8 cellular contexts compared by ENCODE assay signal in genomic region chr5:159094745-159095144, GRCh38. TPM values are rescaled to one million over a fixed set of nuclear protein-coding genes. Genes with fewer than 3 reads are reported as not detected.
DNase-seq lines count a peak whose midpoint lies in the region; ATAC-seq and TF ChIP-seq lines count a peak whose summit lies in the region.

No MANE protein-coding gene starts in this region.

- H3K27me3 Mint-ChIP-seq in WTC11 (ENCODE audit: low read depth): peaks cover 93% of the 10 kb centered on the region

- TF ChIP-seq CTCF in WTC11 (IDR thresholded peaks at IDR 0.05): no peak
- TF ChIP-seq CTCF in epithelial cell of esophagus (IDR thresholded peaks at IDR 0.05; ENCODE audit: insufficient read depth, low read depth, low read length, missing control alignments): no peak

- ATAC-seq in WTC11 (0 out of 2 replicates have a peak, but pooled peaks have one; percentile 4), GM21381 (IDR thresholded peaks at IDR 0.05; ENCODE audit: unreplicated experiment) (no peak), HG02840 (IDR thresholded peaks at IDR 0.05; ENCODE audit: low FRiP score, unreplicated experiment) (no peak)

- peaks cover 56% of the 10 kb centered on the region for H3K4me1 Mint-ChIP-seq in WTC11

- DNase-seq in DMS53 (lab: John Stamatoyannopoulos, UW) (peak; percentile 40), DMS53 treated with DMSO at 0.1 percent for 48 hours (lab: John Stamatoyannopoulos, UW; ENCODE audit: unreplicated experiment) (no peak), NCI-H128 (lab: John Stamatoyannopoulos, UW; ENCODE audit: unreplicated experiment) (peak; percentile 81), WTC11 (ENCODE audit: low spot score) (peak; percentile 17), epithelial cell of esophagus (ENCODE audit: low read depth) (peak; percentile 73), renal cortical epithelial cell (ENCODE audit: low read depth) (peak; percentile 55)

- H3K9me3 Mint-ChIP-seq in WTC11: no peaks in the 10 kb centered on the region

- POLR2A ChIA-PET in WTC11 (lab: Charles Lee): no interaction called here

- no peak overlapping the region for H3K27ac Mint-ChIP-seq in WTC11

- H3K36me3 Mint-ChIP-seq in WTC11: no peaks in the 10 kb centered on the region

- no peak overlapping the region for H3K4me3 ChIP-seq in epithelial cell of esophagus (ENCODE audit: low read length)

- peak overlapping the region; percentile 88 for H3K4me3 Mint-ChIP-seq in WTC11

- CTCF ChIA-PET in WTC11 (lab: Charles Lee): interaction anchor here (0.6 to 1.8 kb wide), 3 partner anchors 10 to 148 kb away, joined by 3 to 6 read pairs (median 6); no protein-coding TSS in a partner anchor

TF ChIP-seq in WTC11, 78 proteins besides CTCF, POLR2A, EP300 and RAD21:
- TF ChIP-seq ZNF396 (CRISPR knock-in tag; IDR thresholded peaks at IDR 0.05; ENCODE audit: borderline replicate concordance) (no peak), NFYB (CRISPR knock-in tag; conservative IDR thresholded peaks at IDR 0.05; ENCODE audit: low read depth) (no peak), RORB (CRISPR knock-in tag; IDR thresholded peaks at IDR 0.05) (no peak), ESRRA (CRISPR knock-in tag; IDR thresholded peaks at IDR 0.05; ENCODE audit: borderline replicate concordance) (no peak), RELA (CRISPR knock-in tag; IDR thresholded peaks at IDR 0.05; ENCODE audit: borderline replicate concordance) (no peak), TEAD1 (CRISPR knock-in tag; IDR thresholded peaks at IDR 0.05) (no peak), SP1 (CRISPR knock-in tag; conservative IDR thresholded peaks at IDR 0.05) (no peak), ZNF121 (CRISPR knock-in tag; IDR thresholded peaks at IDR 0.05) (no peak), ZNF671 (CRISPR knock-in tag; IDR thresholded peaks at IDR 0.05) (no peak), TP53 (CRISPR knock-in tag; IDR thresholded peaks at IDR 0.05) (no peak), MAX (CRISPR knock-in tag; IDR thresholded peaks at IDR 0.05) (no peak), FOXK1 (CRISPR knock-in tag; IDR thresholded peaks at IDR 0.05) (no peak), ZNF263 (CRISPR knock-in tag; IDR thresholded peaks at IDR 0.05; ENCODE audit: low read depth) (no peak), NR1H2 (CRISPR knock-in tag; IDR thresholded peaks at IDR 0.05) (no peak), IRF2 (CRISPR knock-in tag; IDR thresholded peaks at IDR 0.05; ENCODE audit: borderline replicate concordance, low read depth) (no peak), AR (CRISPR knock-in tag; IDR thresholded peaks at IDR 0.05) (no peak), GRHL2 (CRISPR knock-in tag; IDR thresholded peaks at IDR 0.05; ENCODE audit: insufficient replicate concordance, severe bottlenecking) (no peak), PRRX2 (CRISPR knock-in tag; IDR thresholded peaks at IDR 0.05) (no peak)

RNA-seq across cellular contexts. Expression of gene EBF1, which starts 5.0 kb away (rescaled TPM):
- 0.11 to 0.39 TPM (median 0.16 TPM) in 3 replicates for total RNA-seq in WTC11 (2021)
- total RNA-seq in renal cortical epithelial cell: 0.20 TPM in 1 of 2 replicates, not detected in the other
